9 cellular contexts compared by ENCODE assay signal in genomic region chr9:37412431-37413151, GRCh38. TPM values are rescaled to one million over a fixed set of nuclear protein-coding genes. Genes with fewer than 3 reads are reported as not detected.
DNase-seq lines count a peak whose midpoint lies in the region; ATAC-seq, FAIRE-seq and TF ChIP-seq lines count a peak whose summit lies in the region.
"Had no signal": no experiment of that assay in that cellular context is flagged by ENCODE, and none has a peak within 500 bp of the region (broad histone marks: within the 10 kb centered on the region; RNA-seq: fewer than 3 reads in every experiment).

No MANE protein-coding gene starts in this region.

- H3K4me3 ChIP-seq in keratinocyte (ENCODE audit: control insufficient read depth in 2 of 3, extremely low read depth in 1 of 3, insufficient read depth in 2 of 3, low read depth in 1 of 3, low read length in 3 of 3): peak overlapping the region in 1 of 3 experiments; percentile 6
- no peak overlapping the region for H3K4me3 ChIP-seq in upper lobe of right lung

- peak; percentile 75 for FAIRE-seq in keratinocyte (lab: Jason Lieb, UNC)

- ATAC-seq in upper lobe of right lung: no peak
- ATAC-seq: sciatic nerve had no signal

- intact Hi-C loops in upper lobe of right lung (cut with DNase I): no loop called here

- no peaks in the 10 kb centered on the region for H3K79me2 ChIP-seq in keratinocyte (ENCODE audit: control insufficient read depth, insufficient read depth, low read length)

- H3K4me2 ChIP-seq in keratinocyte (ENCODE audit: control insufficient read depth, extremely low read depth, insufficient read depth, low read depth, low read length): peak overlapping the region; percentile 66

- peak overlapping the region; percentile 23 for H3K27ac ChIP-seq in keratinocyte (ENCODE audit: control insufficient read depth, insufficient read depth, low read length)
- no peak overlapping the region for H3K27ac ChIP-seq in upper lobe of right lung

- H3K9ac ChIP-seq in keratinocyte (ENCODE audit: control insufficient read depth, extremely low read depth, insufficient read depth, low read length): peak overlapping the region; percentile 45

- H3K4me1 ChIP-seq in keratinocyte (ENCODE audit: control insufficient read depth, extremely low read depth, insufficient read depth, low read length) (peaks cover 43% of the 10 kb centered on the region), upper lobe of right lung (no peaks in the 10 kb centered on the region)

- dilution Hi-C loops in keratinocyte (cut with MboI; ENCODE audit: extremely low pct_ligation_motif_present, low sequenced_read_pairs): loop anchor here (25.0 kb wide), 1 partner anchor 100 kb away; no protein-coding TSS in a partner anchor

- no peaks in the 10 kb centered on the region for H4K20me1 ChIP-seq in keratinocyte (ENCODE audit: control insufficient read depth, extremely low read depth, insufficient read depth, low read length)

- in situ Hi-C loops in ACHN (cut with HindIII; ENCODE audit: low pct_ligation_motif_present, low pct_unique_long_range_greater_than_20kb, low sequenced_read_pairs): no loop called here

- H2AFZ ChIP-seq in keratinocyte (ENCODE audit: control insufficient read depth, low read length): peak overlapping the region; percentile 35

- no peaks in the 10 kb centered on the region for H3K27me3 ChIP-seq in keratinocyte (ENCODE audit: control insufficient read depth, extremely low read depth, insufficient read depth, low read length)
- no peaks in the 10 kb centered on the region for H3K27me3 ChIP-seq in upper lobe of right lung

- H3K9me3 ChIP-seq in keratinocyte (ENCODE audit: control insufficient read depth, low read depth, low read length) (no peaks in the 10 kb centered on the region), upper lobe of right lung (no peaks in the 10 kb centered on the region)

- TF ChIP-seq CTCF in keratinocyte (optimal IDR thresholded peaks at IDR 0.05 in 1 of 3, IDR thresholded peaks at IDR 0.05 in 1 of 3, conservative IDR thresholded peaks at IDR 0.05 in 1 of 3; ENCODE audit: extremely low read depth in 1 of 3, insufficient read depth in 2 of 3, low read length in 3 of 3): no peak
- TF ChIP-seq CTCF in upper lobe of right lung (IDR thresholded peaks at IDR 0.05): no peak

- DNase-seq in ACHN: peak; percentile 68
- DNase-seq in H4 (ENCODE audit: low spot score): peak; percentile 93
- peak; percentile 79 for DNase-seq in amniotic epithelial cell (ENCODE audit: low read depth)
- DNase-seq in keratinocyte (ENCODE audit: low read depth, low spot score): peak; percentile 41
- no peak for DNase-seq in SKM-1 treated with dmso at 0.1 percent for 144 hours (lab: John Stamatoyannopoulos, UW; ENCODE audit: unreplicated experiment)
- no peak for DNase-seq in MV-4-11 (lab: John Stamatoyannopoulos, UW)
- no peak for DNase-seq in upper lobe of right lung
- DNase-seq in HT-29 (ENCODE audit: low spot score): no peak

- H3K36me3 ChIP-seq in keratinocyte (ENCODE audit: control insufficient read depth in 2 of 2, extremely low read depth in 1 of 2, insufficient read depth in 2 of 2, low read length in 2 of 2) (no peaks in the 10 kb centered on the region), upper lobe of right lung (no peaks in the 10 kb centered on the region)

- H3K9me1 ChIP-seq in keratinocyte (ENCODE audit: control insufficient read depth, extremely low read depth, insufficient read depth, low read length): no peaks in the 10 kb centered on the region

RNA-seq across cellular contexts. Expression of gene GRHPR, which starts 9.9 kb away (rescaled TPM):
- 172 and 191 TPM in 2 replicates for total RNA-seq in H4 (2014; rRNA removed; shearing (Covaris generic))
- 116 to 173 TPM (median 130 TPM) in 3 replicates for polyA plus RNA-seq in keratinocyte
- 61.1 TPM for polyA plus RNA-seq in keratinocyte (2011; ENCODE audit: low read depth)
- polyA plus RNA-seq in keratinocyte (2011; cell fraction: cytosol; rRNA removed): 97.8 and 143 TPM in 2 replicates
- polyA plus RNA-seq in keratinocyte (2011; cell fraction: nucleus; rRNA removed): 123 and 141 TPM in 2 replicates
- 77.0 and 120 TPM in 2 replicates for polyA plus RNA-seq in keratinocyte (2012; ENCODE audit: low replicate concordance)
- polyA minus RNA-seq in keratinocyte: 69.6 to 160 TPM (median 131 TPM) in 3 replicates
- polyA minus RNA-seq in keratinocyte (2011; cell fraction: cytosol; rRNA and poly(A)+ RNA removed): 83.5 TPM
- 41.9 and 43.0 TPM in 2 replicates for polyA minus RNA-seq in keratinocyte (2011; cell fraction: nucleus; rRNA and poly(A)+ RNA removed)
- total RNA-seq in upper lobe of right lung: 65.0 TPM
- total RNA-seq in HT-29 (2014; rRNA removed; shearing (Covaris generic)): 96.7 and 102 TPM in 2 replicates

RNA-seq across cellular contexts. Expression of gene ZBTB5, which starts 52.7 kb away (rescaled TPM):
- 13.6 and 14.6 TPM in 2 replicates for total RNA-seq in H4 (2014; rRNA removed; shearing (Covaris generic))
- polyA plus RNA-seq in keratinocyte: 10.2 to 14.5 TPM (median 12.6 TPM) in 3 replicates
- polyA plus RNA-seq in keratinocyte (2011; ENCODE audit: low read depth): 2.4 TPM
- 4.3 and 6.6 TPM in 2 replicates for polyA plus RNA-seq in keratinocyte (2011; cell fraction: cytosol; rRNA removed)
- 26.9 and 29.8 TPM in 2 replicates for polyA plus RNA-seq in keratinocyte (2011; cell fraction: nucleus; rRNA removed)
- polyA plus RNA-seq in keratinocyte (2012; ENCODE audit: low replicate concordance): 5.5 and 8.6 TPM in 2 replicates
- 11.8 to 26.2 TPM (median 22.9 TPM) in 3 replicates for polyA minus RNA-seq in keratinocyte
- 7.5 TPM for polyA minus RNA-seq in keratinocyte (2011; cell fraction: cytosol; rRNA and poly(A)+ RNA removed)
- polyA minus RNA-seq in keratinocyte (2011; cell fraction: nucleus; rRNA and poly(A)+ RNA removed): 15.3 and 22.6 TPM in 2 replicates
- total RNA-seq in upper lobe of right lung: 10.1 TPM
- total RNA-seq in HT-29 (2014; rRNA removed; shearing (Covaris generic)): 9.0 and 9.3 TPM in 2 replicates

Comparison
In these comparisons a context has a peak if more than half of its experiments do, and no peak if none do; other contexts are left out.
1. DNase-seq: peak in ACHN (single experiment), H4 (single experiment), amniotic epithelial cell (single experiment) and keratinocyte (single experiment); none in SKM-1 treated with dmso at 0.1 percent for 144 hours (single experiment), MV-4-11 (single experiment), upper lobe of right lung (single experiment) and HT-29 (single experiment).